In genomic region chr10:17094844-17095243, GRCh38 we compare ENCODE assay signal across 23 cellular contexts. TPM values are rescaled to one million over a fixed set of nuclear protein-coding genes. Genes with fewer than 3 reads are reported as not detected.
DNase-seq lines count a peak whose midpoint lies in the region; ATAC-seq and TF ChIP-seq lines count a peak whose summit lies in the region.
"Had no signal": no experiment of that assay in that cellular context is flagged by ENCODE, and none has a peak within 500 bp of the region (broad histone marks: within the 10 kb centered on the region; RNA-seq: fewer than 3 reads in every experiment).

No MANE protein-coding gene starts in this region.

- H3K9me3 Mint-ChIP-seq in WTC11: peaks cover 22% of the 10 kb centered on the region
- H3K9me3 Mint-ChIP-seq in natural killer cell treated with Interleukin-12 subunit alpha and Interleukin-12 subunit beta and Interleukin-15 and Interleukin-18, amount 100 ng/mL, for 72 hours: peaks cover 4% of the 10 kb centered on the region

- H3K27me3 ChIP-seq in hepatocyte: no peaks in the 10 kb centered on the region
- H3K27me3 ChIP-seq: BE2C, BLaER1 had no signal

- no peaks in the 10 kb centered on the region for H3K36me3 ChIP-seq in hepatocyte (replicated peaks; ENCODE audit: insufficient read depth, low read depth)
- H3K36me3 ChIP-seq: BE2C, BLaER1 had no signal

- POLR2A ChIA-PET in WTC11 (lab: Charles Lee): no interaction called here

- no peak overlapping the region for H2AFZ ChIP-seq in hepatocyte

- H3K4me1 ChIP-seq in hepatocyte (ENCODE audit: insufficient read depth): no peaks in the 10 kb centered on the region
- H3K4me1 ChIP-seq: BE2C, BLaER1 had no signal

- no peak for TF ChIP-seq CTCF in WTC11 (IDR thresholded peaks at IDR 0.05)
- no peak for TF ChIP-seq CTCF in hepatocyte (IDR thresholded peaks at IDR 0.05; ENCODE audit: poor library complexity)

- H3K9me3 ChIP-seq in hepatocyte (ENCODE audit: low read depth) (no peaks in the 10 kb centered on the region), T-helper 17 cell (ENCODE audit: control insufficient read depth, low read length, poor library complexity, severe bottlenecking) (no peaks in the 10 kb centered on the region)
- H3K9me3 ChIP-seq: BE2C had no signal

- DNase-seq in WTC11 (ENCODE audit: low spot score): no peak
- DNase-seq in hepatocyte (ENCODE audit: low spot score): no peak
- DNase-seq in T-helper 17 cell: no peak
- no peak for DNase-seq in HPDE6-E6E7 (ENCODE audit: extremely low spot score)
- DNase-seq in natural killer cell treated with Interleukin-12 subunit alpha and Interleukin-12 subunit beta and Interleukin-15 and Interleukin-18, amount 100 ng/mL, for 72 hours (ENCODE audit: low spot score): no peak
- DNase-seq: 8988T; ACHN; BE2C; C1 segment of cervical spinal cord; CD4-positive, alpha-beta memory T cell; CD4-positive, CD25-positive, alpha-beta regulatory T cell; CD8-positive, alpha-beta memory T cell; COR-L47; DMS 273 treated with DMSO at 0.1 percent for 48 hours; DMS153; DMS53; DMS79; DND-41; EL; GDM1 had no signal

- no peaks in the 10 kb centered on the region for H3K79me2 ChIP-seq in hepatocyte

- ATAC-seq in WTC11: no peak
- ATAC-seq in T-helper 17 cell: no peak
- ATAC-seq in natural killer cell treated with Interleukin-12 subunit alpha and Interleukin-12 subunit beta and Interleukin-15 and Interleukin-18, amount 100 ng/mL, for 72 hours: no peak
- ATAC-seq: GM12878 had no signal

- no peak overlapping the region for H3K4me2 ChIP-seq in hepatocyte
- H3K4me2 ChIP-seq: BLaER1 had no signal

- H3K9me2 ChIP-seq in hepatocyte (replicated peaks; ENCODE audit: insufficient read depth): no peaks in the 10 kb centered on the region

- H3K36me3 Mint-ChIP-seq in WTC11 (no peaks in the 10 kb centered on the region), T-helper 17 cell (ENCODE audit: low read depth) (no peaks in the 10 kb centered on the region)
- H3K36me3 Mint-ChIP-seq in natural killer cell treated with Interleukin-12 subunit alpha and Interleukin-12 subunit beta and Interleukin-15 and Interleukin-18, amount 100 ng/mL, for 72 hours: peaks cover 29% of the 10 kb centered on the region
- H3K36me3 Mint-ChIP-seq: CD14-positive monocyte had no signal

- peaks cover 7% of the 10 kb centered on the region; the same call in 1 of the 2 replicates for H3K4me1 Mint-ChIP-seq in WTC11
- H3K4me1 Mint-ChIP-seq in T-helper 17 cell: no peaks in the 10 kb centered on the region
- H3K4me1 Mint-ChIP-seq in natural killer cell treated with Interleukin-12 subunit alpha and Interleukin-12 subunit beta and Interleukin-15 and Interleukin-18, amount 100 ng/mL, for 72 hours (ENCODE audit: low read depth in 2 of 2): peaks cover 13 to 19% of the 10 kb centered on the region in 2 donors
- H3K4me1 Mint-ChIP-seq: CD4-positive, alpha-beta memory T cell had no signal

- no peak overlapping the region for H3K27ac ChIP-seq in hepatocyte
- H3K27ac ChIP-seq: BLaER1 had no signal

- H4K20me1 ChIP-seq in hepatocyte (ENCODE audit: insufficient read depth, poor library complexity, severe bottlenecking): no peaks in the 10 kb centered on the region
- H4K20me1 ChIP-seq: BLaER1 had no signal

- peak overlapping the region; percentile 12 for H3K4me3 ChIP-seq in hepatocyte
- H3K4me3 ChIP-seq: BLaER1, GM12878 had no signal

- no peak overlapping the region for H3K27ac Mint-ChIP-seq in WTC11
- H3K27ac Mint-ChIP-seq in T-helper 17 cell: no peak overlapping the region
- H3K27ac Mint-ChIP-seq in natural killer cell treated with Interleukin-12 subunit alpha and Interleukin-12 subunit beta and Interleukin-15 and Interleukin-18, amount 100 ng/mL, for 72 hours: no peak overlapping the region
- H3K27ac Mint-ChIP-seq: CD14-positive monocyte; CD4-positive, alpha-beta memory T cell; CD4-positive, CD25-positive, alpha-beta regulatory T cell; CD8-positive, alpha-beta memory T cell had no signal

- CTCF ChIA-PET in WTC11 (lab: Charles Lee): no interaction called here

- H3K4me3 Mint-ChIP-seq in WTC11 (no peak overlapping the region), T-helper 17 cell (no peak overlapping the region)
- H3K4me3 Mint-ChIP-seq in natural killer cell treated with Interleukin-12 subunit alpha and Interleukin-12 subunit beta and Interleukin-15 and Interleukin-18, amount 100 ng/mL, for 72 hours: no peak overlapping the region
- H3K4me3 Mint-ChIP-seq: CD14-positive monocyte; CD4-positive, alpha-beta memory T cell; CD4-positive, CD25-positive, alpha-beta regulatory T cell; CD8-positive, alpha-beta memory T cell had no signal

- H3K27me3 Mint-ChIP-seq in WTC11 (ENCODE audit: low read depth) (no peaks in the 10 kb centered on the region), T-helper 17 cell (no peaks in the 10 kb centered on the region)
- no peaks in the 10 kb centered on the region for H3K27me3 Mint-ChIP-seq in natural killer cell treated with Interleukin-12 subunit alpha and Interleukin-12 subunit beta and Interleukin-15 and Interleukin-18, amount 100 ng/mL, for 72 hours
- H3K27me3 Mint-ChIP-seq: CD4-positive, alpha-beta memory T cell; CD4-positive, CD25-positive, alpha-beta regulatory T cell; CD8-positive, alpha-beta memory T cell had no signal

TF ChIP-seq in WTC11, 78 proteins besides CTCF, POLR2A, EP300 and RAD21:
- no peak for TF ChIP-seq FOXP1 (CRISPR knock-in tag; IDR thresholded peaks at IDR 0.05; ENCODE audit: borderline replicate concordance)
- TF ChIP-seq MAX (CRISPR knock-in tag; IDR thresholded peaks at IDR 0.05): no peak
- TF ChIP-seq E2F4 (CRISPR knock-in tag; IDR thresholded peaks at IDR 0.05; ENCODE audit: borderline replicate concordance, low read depth): no peak
- TF ChIP-seq SOX15 (CRISPR knock-in tag; IDR thresholded peaks at IDR 0.05): no peak
- no peak for TF ChIP-seq SP1 (CRISPR knock-in tag; conservative IDR thresholded peaks at IDR 0.05)
- peak; percentile 63; the same call in 1 of the 2 replicates for TF ChIP-seq GTF2I (CRISPR knock-in tag; conservative IDR thresholded peaks at IDR 0.05)
- TF ChIP-seq IRF2 (CRISPR knock-in tag; IDR thresholded peaks at IDR 0.05; ENCODE audit: borderline replicate concordance, low read depth): no peak
- TF ChIP-seq TEAD1 (CRISPR knock-in tag; IDR thresholded peaks at IDR 0.05): no peak

RNA-seq across cellular contexts. Expression of gene CUBN, which starts 34.8 kb away (rescaled TPM):
- total RNA-seq in WTC11 (2021) (0.18 to 0.46 TPM (median 0.27 TPM) in 3 replicates), hepatocyte (9.4 and 10.6 TPM in 2 replicates), T-helper 17 cell (1 to 10 TPM; 3.1 to 5.3 TPM)
- 2.0 and 3.3 TPM in 2 replicates for polyA plus RNA-seq in hepatocyte
- 1 to 10 TPM; 1.1 to 1.6 TPM for total RNA-seq in natural killer cell treated with Interleukin-12 subunit alpha and Interleukin-12 subunit beta and Interleukin-15 and Interleukin-18, amount 100 ng/mL, for 72 hours
- polyA plus RNA-seq: CD14-positive monocyte had no signal
